8 cellular contexts compared by ENCODE assay signal in genomic region chr1:9302745-9303524, GRCh38. TPM values are rescaled to one million over a fixed set of nuclear protein-coding genes. Genes with fewer than 3 reads are reported as not detected.
DNase-seq lines count a peak whose midpoint lies in the region; ATAC-seq, FAIRE-seq and TF ChIP-seq lines count a peak whose summit lies in the region.

No MANE protein-coding gene starts in this region.

- peak; percentile 45 for FAIRE-seq in astrocyte (lab: Jason Lieb, UNC)

- H4K20me1 ChIP-seq in astrocyte (ENCODE audit: insufficient read depth, low read length), result peaks cover 88% of the 10 kb centered on the region

- H3K9me3 Mint-ChIP-seq in astrocyte (ENCODE audit: unreplicated experiment) (peaks cover 2% of the 10 kb centered on the region), progenitor cell of endocrine pancreas (ENCODE audit: low read depth) (no peaks in the 10 kb centered on the region)

- H3K4me1 ChIP-seq in astrocyte (ENCODE audit: insufficient read depth, low read length), result peaks cover 36% of the 10 kb centered on the region
- H3K4me1 ChIP-seq in transverse colon, result peaks cover 35 to 44% (median 37%) of the 10 kb centered on the region in 4 donors
- no peaks in the 10 kb centered on the region for H3K4me1 ChIP-seq in effector memory CD4-positive, alpha-beta T cell (ENCODE audit: control insufficient read depth, insufficient read depth, low read length, poor library complexity, severe bottlenecking)

- no peak overlapping the region for H3K4me3 ChIP-seq in astrocyte (ENCODE audit: insufficient read depth, low read depth, low read length)
- H3K4me3 ChIP-seq in transverse colon, result no peak overlapping the region
- no peak overlapping the region for H3K4me3 ChIP-seq in effector memory CD4-positive, alpha-beta T cell (ENCODE audit: insufficient read depth, low read depth, low read length, poor library complexity, severe bottlenecking)

- peak overlapping the region; percentile 62 for H3K9ac ChIP-seq in astrocyte (ENCODE audit: low read length)

- H3K36me3 Mint-ChIP-seq in astrocyte (ENCODE audit: low read depth, unreplicated experiment) (peaks cover 26% of the 10 kb centered on the region), progenitor cell of endocrine pancreas (ENCODE audit: insufficient read depth) (peaks cover 3% of the 10 kb centered on the region)

- peaks cover 95% of the 10 kb centered on the region for H3K79me2 ChIP-seq in astrocyte (ENCODE audit: insufficient read depth, low read length)

- H3K36me3 ChIP-seq in astrocyte (ENCODE audit: insufficient read depth, low read length), result no peaks in the 10 kb centered on the region
- H3K36me3 ChIP-seq in transverse colon, result no peaks in the 10 kb centered on the region
- no peaks in the 10 kb centered on the region for H3K36me3 ChIP-seq in effector memory CD4-positive, alpha-beta T cell (ENCODE audit: control insufficient read depth, insufficient read depth, low read length)

- no peaks in the 10 kb centered on the region for H3K27me3 Mint-ChIP-seq in astrocyte (ENCODE audit: low read depth, unreplicated experiment)
- H3K27me3 Mint-ChIP-seq in progenitor cell of endocrine pancreas, result no peaks in the 10 kb centered on the region

- no peak for ATAC-seq in HG02884 (IDR thresholded peaks at IDR 0.05; ENCODE audit: unreplicated experiment)

- H3K27ac Mint-ChIP-seq in astrocyte (ENCODE audit: unreplicated experiment), result peak overlapping the region; percentile 74
- no peak overlapping the region for H3K27ac Mint-ChIP-seq in progenitor cell of endocrine pancreas

- H3K4me3 Mint-ChIP-seq in astrocyte (ENCODE audit: unreplicated experiment) (peak overlapping the region; percentile 37), progenitor cell of endocrine pancreas (ENCODE audit: low read depth) (no peak overlapping the region)

- intact Hi-C loops in transverse colon (cut with DNase I; ENCODE audit: low total_unique reads), result no loop called here

- H3K4me1 Mint-ChIP-seq in astrocyte (ENCODE audit: low read depth, unreplicated experiment) (peaks cover 50% of the 10 kb centered on the region), progenitor cell of endocrine pancreas (ENCODE audit: low read depth) (peaks cover 8% of the 10 kb centered on the region)

- in situ Hi-C loops in transverse colon (cut with MboI; ENCODE audit: low pct_ligation_motif_present in 1 of 4, low pct_unique_long_range_greater_than_20kb in 1 of 4, low sequenced_read_pairs in 3 of 4), result no loop called here

- H3K4me2 ChIP-seq in astrocyte (ENCODE audit: low read length), result peak overlapping the region; percentile 76

- H3K27ac ChIP-seq in astrocyte (ENCODE audit: low read depth, low read length) (peak overlapping the region; percentile 87), transverse colon (peak overlapping the region; percentile 52 to 73 (median 67))
- H3K27ac ChIP-seq in effector memory CD4-positive, alpha-beta T cell (ENCODE audit: insufficient read depth, low read length, poor library complexity, severe bottlenecking), result no peak overlapping the region

- H2AFZ ChIP-seq in astrocyte (ENCODE audit: low read depth, low read length), result no peak overlapping the region

- no peaks in the 10 kb centered on the region for H3K9me3 ChIP-seq in astrocyte (ENCODE audit: insufficient read depth, low read depth, low read length)
- no peaks in the 10 kb centered on the region for H3K9me3 ChIP-seq in transverse colon
- no peaks in the 10 kb centered on the region for H3K9me3 ChIP-seq in effector memory CD4-positive, alpha-beta T cell (ENCODE audit: control insufficient read depth, low read length)

- TF ChIP-seq POLR2A in transverse colon (IDR thresholded peaks at IDR 0.05), result no peak

- WGBS in transverse colon (ENCODE audit: low coverage in 1 of 2), 2 donors, result 29 to 48% methylated on average over 3 to 9 of the region's 9 CpGs

- H3K27me3 ChIP-seq in astrocyte (ENCODE audit: insufficient read depth, low read length) (no peaks in the 10 kb centered on the region), transverse colon (no peaks in the 10 kb centered on the region)
- H3K27me3 ChIP-seq in effector memory CD4-positive, alpha-beta T cell (replicated peaks; ENCODE audit: control insufficient read depth, insufficient read depth, low read length, poor library complexity, severe bottlenecking), result no peaks in the 10 kb centered on the region

- DNase-seq in HT-29 (ENCODE audit: low spot score), result peak; percentile 66
- DNase-seq in astrocyte (ENCODE audit: low read depth), result peak; percentile 98
- peak; percentile 78 for DNase-seq in iris pigment epithelial cell (ENCODE audit: low read depth)
- DNase-seq in transverse colon, result no peak
- DNase-seq in progenitor cell of endocrine pancreas (ENCODE audit: low spot score, unreplicated experiment), result no peak
- no peak for DNase-seq in NOMO-1 treated with DMSO at 0.1 percent for 48 hours (lab: John Stamatoyannopoulos, UW; ENCODE audit: unreplicated experiment)
- no peak for DNase-seq in effector memory CD4-positive, alpha-beta T cell

- TF ChIP-seq CTCF in astrocyte (IDR thresholded peaks at IDR 0.05; ENCODE audit: insufficient read depth, low read depth, low read length) (no peak), transverse colon (IDR thresholded peaks at IDR 0.05) (no peak), progenitor cell of endocrine pancreas (IDR thresholded peaks at IDR 0.05; ENCODE audit: unreplicated experiment) (no peak)

- TF ChIP-seq EP300 in transverse colon (IDR thresholded peaks at IDR 0.05; ENCODE audit: low read depth), result peak; percentile 36

RNA-seq across cellular contexts. Expression of gene SPSB1, which starts 10.2 kb away (rescaled TPM):
- 8.3 and 11.9 TPM in 2 replicates for total RNA-seq in HT-29 (2014; rRNA removed; shearing (Covaris generic))
- total RNA-seq in astrocyte (53.5 and 56.7 TPM in 2 replicates), transverse colon (10 to 100 TPM; 40.0 to 82.1 (median 52.6) TPM), progenitor cell of endocrine pancreas (5.5 and 6.6 TPM in 2 replicates)

Comparison
In these comparisons a context has a peak if more than half of its experiments do, and no peak if none do; other contexts are left out.
1. DNase-seq: peak in HT-29 (single experiment), astrocyte (single experiment) and iris pigment epithelial cell (single experiment); none in transverse colon (single experiment), progenitor cell of endocrine pancreas (single experiment), NOMO-1 treated with DMSO at 0.1 percent for 48 hours (single experiment) and effector memory CD4-positive, alpha-beta T cell (0 of 3).